ENCODE assay signal across 8 cellular contexts in genomic region chr22:23837911-23838685, GRCh38. TPM values are rescaled to one million over a fixed set of nuclear protein-coding genes. Genes with fewer than 3 reads are reported as not detected.
DNase-seq lines count a peak whose midpoint lies in the region; ATAC-seq and TF ChIP-seq lines count a peak whose summit lies in the region.

No MANE protein-coding gene starts in this region.

- H3K27me3 ChIP-seq in SK-N-SH (ENCODE audit: insufficient read depth) (no peaks in the 10 kb centered on the region), HUES6 (ENCODE audit: control insufficient read depth, insufficient read depth, low read length) (peaks cover 12% of the 10 kb centered on the region; the same call in 1 of the 2 replicates), brain microvascular endothelial cell (replicated peaks) (no peaks in the 10 kb centered on the region), neuron (ENCODE audit: insufficient read depth, low read length) (no peaks in the 10 kb centered on the region)

- TF ChIP-seq RAD21 in SK-N-SH (IDR thresholded peaks at IDR 0.05; ENCODE audit: low read length): no peak

- peaks cover 0 to 38% of the 10 kb centered on the region in 2 experiments for H3K36me3 ChIP-seq in SK-N-SH (replicated peaks in 1 of 2; ENCODE audit: control insufficient read depth in 1 of 2, insufficient read depth in 2 of 2, low read length in 1 of 2)
- H3K36me3 ChIP-seq in HUES6 (ENCODE audit: control insufficient read depth, insufficient read depth, low read length): peaks cover 31% of the 10 kb centered on the region
- H3K36me3 ChIP-seq in brain microvascular endothelial cell (replicated peaks): peaks cover 12% of the 10 kb centered on the region
- peaks cover 29% of the 10 kb centered on the region for H3K36me3 ChIP-seq in neuron (ENCODE audit: insufficient read depth, low read length)

- no peak overlapping the region for H2AFZ ChIP-seq in SK-N-SH (ENCODE audit: low read depth)
- H2AFZ ChIP-seq in neuron (ENCODE audit: low read depth, low read length): no peak overlapping the region

- no peak overlapping the region for H3K9ac ChIP-seq in SK-N-SH
- H3K9ac ChIP-seq in HUES6 (ENCODE audit: low read length): peak overlapping the region; percentile 31

- no peaks in the 10 kb centered on the region for H3K79me2 ChIP-seq in SK-N-SH (ENCODE audit: insufficient read depth)

- peak; percentile 10 for DNase-seq in SK-N-SH
- DNase-seq in brain microvascular endothelial cell: no peak
- no peak for DNase-seq in NCI-H146 treated with DMSO at 0.1 percent for 48 hours (lab: John Stamatoyannopoulos, UW; ENCODE audit: unreplicated experiment)

- in situ Hi-C loops in brain microvascular endothelial cell (cut with HindIII; ENCODE audit: low pct_ligation_motif_present, low sequenced_read_pairs): no loop called here

- no peaks in the 10 kb centered on the region for H3K9me3 ChIP-seq in SK-N-SH
- no peaks in the 10 kb centered on the region for H3K9me3 ChIP-seq in HUES6 (ENCODE audit: control insufficient read depth, insufficient read depth, low read depth, low read length)
- H3K9me3 ChIP-seq in neuron (ENCODE audit: low read length): no peaks in the 10 kb centered on the region

- no peaks in the 10 kb centered on the region for H3K9me2 ChIP-seq in SK-N-SH

- ATAC-seq in SK-N-SH treated with all-trans-retinoic acid at 6 μM for 48 hours (no peak), HG03039 (IDR thresholded peaks at IDR 0.05; ENCODE audit: unreplicated experiment) (no peak), HG02884 (IDR thresholded peaks at IDR 0.05; ENCODE audit: unreplicated experiment) (no peak)

- no peak overlapping the region for H3K4me3 ChIP-seq in SK-N-SH (ENCODE audit: low read depth in 2 of 2, low read length in 1 of 2)
- H3K4me3 ChIP-seq in HUES6 (ENCODE audit: low read depth, low read length): peak overlapping the region; percentile 77
- peak overlapping the region; percentile 52 for H3K4me3 ChIP-seq in brain microvascular endothelial cell (ENCODE audit: low read depth, low read length)
- peak overlapping the region; percentile 66 for H3K4me3 ChIP-seq in neuron (ENCODE audit: low read length)

- POLR2A ChIA-PET in SK-N-SH (lab: Yijun Ruan, JAX): no interaction called here

- no peaks in the 10 kb centered on the region for H3F3A ChIP-seq in SK-N-SH (replicated peaks; ENCODE audit: insufficient read depth)

- WGBS in SK-N-SH (ENCODE audit: low lambda C conversion rate): 95% methylated on average over 41 of the region's 41 CpGs

- H4K20me1 ChIP-seq in SK-N-SH (ENCODE audit: insufficient read depth): no peaks in the 10 kb centered on the region

- H3K27ac ChIP-seq in SK-N-SH (ENCODE audit: low read depth in 2 of 2, low read length in 1 of 2): no peak overlapping the region
- H3K27ac ChIP-seq in HUES6 (ENCODE audit: low read depth, low read length): no peak overlapping the region
- no peak overlapping the region for H3K27ac ChIP-seq in brain microvascular endothelial cell

- no peak overlapping the region for H3K4me2 ChIP-seq in SK-N-SH

- no peak for TF ChIP-seq EP300 in SK-N-SH (IDR thresholded peaks at IDR 0.05; ENCODE audit: borderline replicate concordance in 1 of 2, low read depth in 1 of 2, low read length in 1 of 2)

- H3K4me1 ChIP-seq in SK-N-SH (ENCODE audit: control insufficient read depth in 1 of 2, insufficient read depth in 2 of 2, low read depth in 1 of 2, low read length in 1 of 2) (peaks cover 0 to 30% of the 10 kb centered on the region in 2 experiments; a peak in 1 of 4 replicates), HUES6 (ENCODE audit: control insufficient read depth, insufficient read depth, low read length) (peaks cover 12% of the 10 kb centered on the region), neuron (ENCODE audit: insufficient read depth, low read length) (peaks cover 15% of the 10 kb centered on the region)

- TF ChIP-seq CTCF in SK-N-SH (IDR thresholded peaks at IDR 0.05): no peak
- TF ChIP-seq CTCF in brain microvascular endothelial cell (IDR thresholded peaks at IDR 0.05; ENCODE audit: low read depth, low read length, missing control alignments): no peak

- CTCF ChIA-PET in SK-N-SH (lab: Yijun Ruan, JAX): interaction anchor here (1.1 kb wide), 1 partner anchor 11 kb away, joined by 4 read pairs; no protein-coding TSS in a partner anchor

TF ChIP-seq in SK-N-SH, 30 proteins besides CTCF, POLR2A, EP300 and RAD21:
- TF ChIP-seq GABPA (IDR thresholded peaks at IDR 0.05; ENCODE audit: low read depth): no peak
- no peak for TF ChIP-seq NFIC (IDR thresholded peaks at IDR 0.05; ENCODE audit: borderline replicate concordance)

TF ChIP-seq in SK-N-SH treated with all-trans-retinoic acid at 6 μM for 48 hours, 23 proteins besides CTCF, POLR2A, EP300 and RAD21:
- TF ChIP-seq ISL1 (CRISPR knock-in tag; IDR thresholded peaks at IDR 0.05) (no peak), CREB5 (CRISPR knock-in tag; IDR thresholded peaks at IDR 0.05; ENCODE audit: low read depth) (no peak), TSHZ2 (CRISPR knock-in tag; IDR thresholded peaks at IDR 0.05) (no peak), ZFP3 (CRISPR knock-in tag; IDR thresholded peaks at IDR 0.05) (no peak), TOX (CRISPR knock-in tag; IDR thresholded peaks at IDR 0.05; ENCODE audit: borderline replicate concordance) (no peak), RARB (CRISPR knock-in tag; IDR thresholded peaks at IDR 0.05) (no peak), POU6F1 (CRISPR knock-in tag; IDR thresholded peaks at IDR 0.05; ENCODE audit: borderline replicate concordance, low read depth) (no peak), BACH2 (CRISPR knock-in tag; IDR thresholded peaks at IDR 0.05; ENCODE audit: borderline replicate concordance) (no peak)
TF ChIP-seq in SK-N-SH treated with all-trans-retinoic acid at 6 μM for 48 hours: peak in this region for 0.

RNA-seq across cellular contexts. Expression of gene DERL3, which starts 0.7 kb away (rescaled TPM):
- not detected in 2 replicates for polyA plus RNA-seq in SK-N-SH (2012; rRNA removed)
- not detected in 2 replicates for polyA plus RNA-seq in SK-N-SH (2012; cell fraction: cytosol; rRNA removed)
- 0.01 TPM in 2 replicates for polyA plus RNA-seq in SK-N-SH (2012; cell fraction: nucleus; rRNA removed)

RNA-seq across cellular contexts. Expression of gene SLC2A11, which starts 19.6 kb away (rescaled TPM):
- 21.8 and 27.1 TPM in 2 replicates for polyA plus RNA-seq in SK-N-SH (2012; rRNA removed)
- 9.3 and 12.5 TPM in 2 replicates for polyA plus RNA-seq in SK-N-SH (2012; cell fraction: cytosol; rRNA removed)
- polyA plus RNA-seq in SK-N-SH (2012; cell fraction: nucleus; rRNA removed): 68.9 and 85.4 TPM in 2 replicates

RNA-seq across cellular contexts. Expression of gene SMARCB1, which starts 51.3 kb away (rescaled TPM):
- polyA plus RNA-seq in SK-N-SH (2012; rRNA removed): 182 and 215 TPM in 2 replicates
- polyA plus RNA-seq in SK-N-SH (2012; cell fraction: cytosol; rRNA removed): 170 and 192 TPM in 2 replicates
- 113 and 134 TPM in 2 replicates for polyA plus RNA-seq in SK-N-SH (2012; cell fraction: nucleus; rRNA removed)

RNA-seq across cellular contexts. Expression of gene MIF, which starts 56.1 kb away (rescaled TPM):
- polyA plus RNA-seq in SK-N-SH (2012; rRNA removed): 496 and 565 TPM in 2 replicates
- 295 and 435 TPM in 2 replicates for polyA plus RNA-seq in SK-N-SH (2012; cell fraction: cytosol; rRNA removed)
- 201 and 326 TPM in 2 replicates for polyA plus RNA-seq in SK-N-SH (2012; cell fraction: nucleus; rRNA removed)

Comparison
In these comparisons a context has a peak if more than half of its experiments do, and no peak if none do; other contexts are left out.
1. H3K4me3 ChIP-seq: peak in HUES6 (single experiment), brain microvascular endothelial cell (single experiment) and neuron (single experiment); none in SK-N-SH (0 of 2).